Comparison of ENCODE assay signal across 8 cellular contexts in the genomic region with DNA sequence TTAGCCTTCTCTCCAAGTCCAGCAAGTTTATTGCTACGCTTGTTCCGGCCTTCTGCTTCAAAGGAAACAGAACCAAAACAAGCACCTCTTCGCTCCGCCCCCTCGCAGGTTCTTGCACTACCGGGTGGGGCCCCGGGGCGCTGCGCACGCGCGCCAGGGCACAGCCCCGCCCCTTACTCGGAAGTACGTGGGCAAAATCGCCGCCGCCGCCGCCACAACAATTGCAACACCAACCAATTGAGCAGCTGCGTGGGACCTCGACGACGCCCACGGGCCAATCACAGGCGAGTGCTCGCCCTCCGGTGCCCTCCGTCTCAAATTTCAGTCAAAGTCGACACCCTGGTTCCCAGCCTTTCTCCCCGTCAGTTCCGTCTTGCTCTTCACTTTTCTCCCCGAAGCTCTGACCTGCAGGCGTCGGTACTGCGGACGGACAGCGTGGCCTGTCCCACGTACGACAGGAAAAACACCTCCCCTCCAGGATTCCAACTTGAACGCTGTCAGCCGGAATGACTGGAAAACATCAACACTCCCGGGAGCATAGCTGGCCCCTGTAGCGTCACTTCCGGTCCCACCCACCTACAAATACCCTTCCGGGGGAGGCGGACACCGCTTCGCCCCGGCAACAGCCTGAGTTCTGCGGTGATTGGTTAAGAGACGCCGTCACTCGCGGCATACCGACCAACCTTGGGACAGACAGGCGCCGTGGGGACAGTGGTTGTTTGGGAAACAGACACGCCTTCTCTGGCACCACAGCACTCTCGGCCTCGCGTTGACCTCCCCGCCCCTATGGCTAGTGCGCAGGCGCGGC. TPM values are rescaled to one million over a fixed set of nuclear protein-coding genes. Genes with fewer than 3 reads are reported as not detected.
DNase-seq lines count a peak whose midpoint lies in the region; ATAC-seq and TF ChIP-seq lines count a peak whose summit lies in the region.

No MANE protein-coding gene starts in this region.

- no peaks in the 10 kb centered on the region for H3K27me3 Mint-ChIP-seq in T-helper 17 cell

- H3K9me3 ChIP-seq in T-helper 17 cell (ENCODE audit: control insufficient read depth, low read length, poor library complexity, severe bottlenecking) (no peaks in the 10 kb centered on the region), prostate gland (no peaks in the 10 kb centered on the region)

- WGBS in prostate gland = under 1% methylated on average over 46 of the region's 66 CpGs
- WGBS in urinary bladder = under 1% methylated on average over 63 of the region's 66 CpGs

- TF ChIP-seq CTCF in prostate gland (IDR thresholded peaks at IDR 0.05) = peak in 1 of 4 experiments; percentile 11

- H3K27ac ChIP-seq in angular gyrus (ENCODE audit: low read depth, low read length) (peak overlapping the region; percentile 99), prostate gland (peak overlapping the region; percentile 93 to 95), urinary bladder (ENCODE audit: low read depth) (peak overlapping the region; percentile 89)

- H3K4me3 ChIP-seq in prostate gland (peak overlapping the region; percentile 52 to 53), urinary bladder (ENCODE audit: low read depth, low read length) (peak overlapping the region; percentile 88)

- H3K36me3 ChIP-seq in prostate gland = no peaks in the 10 kb centered on the region
- H3K36me3 ChIP-seq in urinary bladder (ENCODE audit: insufficient read depth) = no peaks in the 10 kb centered on the region

- TF ChIP-seq POLR2A in prostate gland (IDR thresholded peaks at IDR 0.05) = peak; percentile 47

- H3K4me3 Mint-ChIP-seq in T-helper 17 cell = peak overlapping the region; percentile 91

- no peaks in the 10 kb centered on the region for H3K27me3 ChIP-seq in prostate gland (replicated peaks; ENCODE audit: insufficient read depth)

- peak; percentile 63 for ATAC-seq in GM18499 (IDR thresholded peaks at IDR 0.05; ENCODE audit: insufficient read depth, unreplicated experiment)
- peak; percentile 83 for ATAC-seq in HG02938 (IDR thresholded peaks at IDR 0.05; ENCODE audit: unreplicated experiment)
- ATAC-seq in T-helper 17 cell = peak; percentile 82
- ATAC-seq in left ventricle myocardium superior = peak; percentile 94

- H3K4me1 ChIP-seq in prostate gland (replicated peaks) = no peaks in the 10 kb centered on the region
- H3K4me1 ChIP-seq in urinary bladder (ENCODE audit: insufficient read depth) = no peaks in the 10 kb centered on the region

- H3K36me3 Mint-ChIP-seq in T-helper 17 cell (ENCODE audit: low read depth) = no peaks in the 10 kb centered on the region

- intact Hi-C loops in left ventricle myocardium superior (cut with micrococcal nuclease) = no loop called here
- intact Hi-C loops in prostate gland (cut with DNase I) = loop anchor here (1.0 to 5.0 kb wide), 2 partner anchors 61 to 85 kb away; a partner anchor contains a TSS

- DNase-seq in NCI-H1694 treated with DMSO at 0.1 percent for 48 hours (lab: John Stamatoyannopoulos, UW) (peak; percentile 95), T-helper 17 cell (peak; percentile 84 to 92 (median 86)), left ventricle myocardium superior (peak; percentile 95), prostate gland (ENCODE audit: low spot score) (peak; percentile 96)

- peaks cover 23% of the 10 kb centered on the region for H3K4me1 Mint-ChIP-seq in T-helper 17 cell

- peak overlapping the region; percentile 96 for H3K27ac Mint-ChIP-seq in T-helper 17 cell

RNA-seq across cellular contexts. Expression of a gene that starts 0.6 kb away (rescaled TPM):
- total RNA-seq in T-helper 17 cell = 10 to 100 TPM; 91.0 to 91.6 TPM
- 18.9 TPM for total RNA-seq in left ventricle myocardium superior
- 10 to 100 TPM; 44.1 to 84.2 TPM for total RNA-seq in prostate gland
- 21.3 TPM for total RNA-seq in urinary bladder
- 48.9 TPM for polyA plus RNA-seq in urinary bladder

RNA-seq across cellular contexts. Expression of a gene that starts 13.6 kb away (rescaled TPM):
- total RNA-seq in T-helper 17 cell = 1 to 10 TPM; 2.2 to 3.2 TPM
- total RNA-seq in left ventricle myocardium superior = 0.47 TPM
- 1 to 10 TPM in 1 of 2 donors, under 1 TPM in 1; 0.23 to 1.9 TPM for total RNA-seq in prostate gland
- total RNA-seq in urinary bladder = 2.4 TPM
- polyA plus RNA-seq in urinary bladder = 3.3 TPM

RNA-seq across cellular contexts. Expression of a gene that starts 39.2 kb away (rescaled TPM):
- 100 to 1,000 TPM; 301 to 481 TPM for total RNA-seq in T-helper 17 cell
- 3.9 TPM for total RNA-seq in left ventricle myocardium superior
- total RNA-seq in prostate gland = 10 to 100 TPM; 12.1 to 23.5 TPM
- total RNA-seq in urinary bladder = 4.0 TPM
- 8.4 TPM for polyA plus RNA-seq in urinary bladder

RNA-seq across cellular contexts. Expression of a gene that starts 44.0 kb away (rescaled TPM):
- 100 to 1,000 TPM; 107 to 123 TPM for total RNA-seq in T-helper 17 cell
- 18.1 TPM for total RNA-seq in left ventricle myocardium superior
- 10 to 100 TPM; 26.9 to 62.4 TPM for total RNA-seq in prostate gland
- 16.1 TPM for total RNA-seq in urinary bladder
- 27.9 TPM for polyA plus RNA-seq in urinary bladder

RNA-seq across cellular contexts. Expression of a gene that starts 46.6 kb away (rescaled TPM):
- total RNA-seq in T-helper 17 cell = 10 to 100 TPM; 34.8 to 50.7 TPM
- 15.7 TPM for total RNA-seq in left ventricle myocardium superior
- total RNA-seq in prostate gland = 10 to 100 TPM; 29.7 to 39.0 TPM
- 10.5 TPM for total RNA-seq in urinary bladder
- polyA plus RNA-seq in urinary bladder = 18.9 TPM

Comparison
In these comparisons a context has a peak if more than half of its experiments do, and no peak if none do; other contexts are left out.
1. Peak in every context shown above with its lines: DNase-seq, ATAC-seq, H3K4me3 ChIP-seq and H3K27ac ChIP-seq.
2. RNA of a gene that starts 39.2 kb away (total RNA-seq): 301 to 481 TPM in T-helper 17 cell; 12.1 to 23.5 TPM in prostate gland, 4.0 TPM in urinary bladder (single experiment) and 3.9 TPM in left ventricle myocardium superior (single experiment); every median in the first group is over 10 times any median in the second.